16 cellular contexts compared by ENCODE assay signal in the genomic region with DNA sequence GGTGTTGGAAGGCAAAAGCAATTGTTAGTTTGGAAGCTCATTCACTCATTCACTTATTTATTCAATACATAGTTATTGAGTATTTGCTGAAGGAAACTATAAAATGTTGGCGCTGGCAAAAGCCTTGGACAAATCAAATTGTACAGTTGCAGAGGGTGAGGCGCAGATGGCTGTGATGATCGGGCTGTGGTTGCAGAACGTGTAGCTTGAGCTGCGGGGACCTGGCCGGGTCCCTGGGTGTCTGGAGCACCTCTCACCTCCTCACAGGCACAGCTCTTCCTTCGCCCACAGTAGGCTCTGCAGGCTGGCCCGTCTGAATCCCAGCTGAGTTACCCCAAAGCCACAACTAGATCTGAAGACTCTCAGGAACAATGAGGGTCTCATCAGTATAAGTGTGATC.
DNase-seq lines count a peak whose midpoint lies in the region; ATAC-seq and TF ChIP-seq lines count a peak whose summit lies in the region.
"Had no signal": no experiment of that assay in that cellular context is flagged by ENCODE, and none has a peak within 500 bp of the region (broad histone marks: within the 10 kb centered on the region; RNA-seq: fewer than 3 reads in every experiment).

No MANE protein-coding gene starts in this region.

- peaks cover 7% of the 10 kb centered on the region for H3K4me1 ChIP-seq in CD8-positive, alpha-beta memory T cell (ENCODE audit: insufficient read depth, low read length)
- H3K4me1 ChIP-seq in smooth muscle cell (ENCODE audit: low read depth) (peaks cover 12% of the 10 kb centered on the region), prostate gland (replicated peaks) (peaks cover 6% of the 10 kb centered on the region)

- no peak overlapping the region for H3K27ac ChIP-seq in CD8-positive, alpha-beta memory T cell (ENCODE audit: low read depth, low read length)
- H3K27ac ChIP-seq in smooth muscle cell (ENCODE audit: low read depth) (peak overlapping the region; percentile 90), prostate gland (no peak overlapping the region)
- H3K27ac ChIP-seq: C4-2B had no signal

- no peak for DNase-seq in activated CD4-positive, alpha-beta T cell treated with anti-CD3 and anti-CD28 coated beads for 36 hours
- no peak for DNase-seq in activated CD4-positive, alpha-beta T cell treated with anti-CD3 and anti-CD28 coated beads for 1 hour
- DNase-seq in CD8-positive, alpha-beta memory T cell, result no peak
- no peak for DNase-seq in activated T-helper 1 cell treated with anti-CD3 and anti-CD28 coated beads, Interleukin-12 subunit alpha, Interleukin-12 subunit beta, Interleukin-2, Interleukin-4 antibody, amounts not matched to agents 30 ng/mL and 10 ng/mL and 1 ng/mL, durations not matched to agents 14 hours and 24 hours and 36 hours (ENCODE audit: low spot score)
- DNase-seq in smooth muscle cell (lab: John Stamatoyannopoulos, UW; ENCODE audit: unreplicated experiment), result no peak
- DNase-seq in natural killer cell treated with Interleukin-12 subunit alpha and Interleukin-12 subunit beta and Interleukin-15 and Interleukin-18, amount 100 ng/mL, for 72 hours (ENCODE audit: low spot score), result no peak
- DNase-seq in prostate gland (ENCODE audit: low spot score), result no peak
- DNase-seq in NCI-H526 (lab: John Stamatoyannopoulos, UW), result no peak
- DNase-seq: GF-D8; NCI-H1048; NCI-H226; NK-92 treated with Interleukin-12 subunit alpha and Interleukin-12 subunit beta, amount 100 ng/mL, for 24 hours; OCI-M1; RPMI8226 had no signal

- no peaks in the 10 kb centered on the region for H3K36me3 ChIP-seq in CD8-positive, alpha-beta memory T cell (ENCODE audit: insufficient read depth, low read length)
- H3K36me3 ChIP-seq in smooth muscle cell (ENCODE audit: low read depth) (no peaks in the 10 kb centered on the region), prostate gland (no peaks in the 10 kb centered on the region)

- no peak overlapping the region for H3K4me3 ChIP-seq in CD8-positive, alpha-beta memory T cell (ENCODE audit: low read length)
- H3K4me3 ChIP-seq in smooth muscle cell, result no peak overlapping the region
- no peak overlapping the region for H3K4me3 ChIP-seq in prostate gland
- H3K4me3 ChIP-seq: GM23338 had no signal

- TF ChIP-seq CTCF in smooth muscle cell (IDR thresholded peaks at IDR 0.05; ENCODE audit: borderline replicate concordance, insufficient read depth, poor library complexity, severe bottlenecking), result no peak
- no peak for TF ChIP-seq CTCF in prostate gland (IDR thresholded peaks at IDR 0.05)

- 89% methylated on average over 8 of the region's 8 CpGs for WGBS in smooth muscle cell (ENCODE audit: low lambda C conversion rate)
- WGBS in prostate gland, result 75% methylated on average over 8 of the region's 8 CpGs

- CTCF ChIA-PET in activated CD4-positive, alpha-beta T cell treated with anti-CD3 and anti-CD28 coated beads for 36 hours (lab: Charles Lee), result interaction anchor here (0.5 to 3.9 kb wide), 3 partner anchors 13 to 741 kb away, joined by 3 to 20 read pairs (median 4); no protein-coding TSS in a partner anchor
- CTCF ChIA-PET in CD8-positive, alpha-beta memory T cell (lab: Charles Lee), result no interaction called here

- POLR2A ChIA-PET in activated CD4-positive, alpha-beta T cell treated with anti-CD3 and anti-CD28 coated beads for 36 hours (lab: Charles Lee), result interaction anchor here (0.9 to 1.6 kb wide), 3 partner anchors 12 to 85 kb away, joined by 3 to 6 read pairs (median 4); no protein-coding TSS in a partner anchor
- POLR2A ChIA-PET in CD8-positive, alpha-beta memory T cell (lab: Charles Lee), result interaction anchor here (1.0 kb wide), 1 partner anchor 300 kb away, joined by 3 read pairs; the partner anchor contains the start of gene CEP192

- peaks cover 33% of the 10 kb centered on the region for H3F3A ChIP-seq in smooth muscle cell (ENCODE audit: low read depth)

- intact Hi-C loops in activated CD4-positive, alpha-beta T cell treated with anti-CD3 and anti-CD28 coated beads for 36 hours (cut with DNase I, micrococcal nuclease), result loop anchor here (1.0 to 5.0 kb wide), 3 partner anchors 25 to 146 kb away; no protein-coding TSS in a partner anchor
- intact Hi-C loops in activated T-helper 1 cell treated with anti-CD3 and anti-CD28 coated beads, Interleukin-12 subunit alpha, Interleukin-12 subunit beta, Interleukin-2, Interleukin-4 antibody, amounts not matched to agents 30 ng/mL and 10 ng/mL and 1 ng/mL, durations not matched to agents 14 hours and 24 hours and 36 hours (cut with micrococcal nuclease), result loop anchor here (1.0 to 5.0 kb wide), 4 partner anchors 12 to 146 kb away; no protein-coding TSS in a partner anchor
- intact Hi-C loops in prostate gland (cut with DNase I), result loop anchor here (10.0 kb wide), 2 partner anchors 56 to 144 kb away; no protein-coding TSS in a partner anchor

- no peaks in the 10 kb centered on the region for H3K9me3 Mint-ChIP-seq in activated CD4-positive, alpha-beta T cell treated with anti-CD3 and anti-CD28 coated beads for 36 hours (ENCODE audit: low read depth)
- no peaks in the 10 kb centered on the region for H3K9me3 Mint-ChIP-seq in CD8-positive, alpha-beta memory T cell
- H3K9me3 Mint-ChIP-seq in activated T-helper 1 cell treated with anti-CD3 and anti-CD28 coated beads, Interleukin-12 subunit alpha, Interleukin-12 subunit beta, Interleukin-2, Interleukin-4 antibody, amounts not matched to agents 30 ng/mL and 10 ng/mL and 1 ng/mL, durations not matched to agents 14 hours and 24 hours and 36 hours, result no peaks in the 10 kb centered on the region
- no peaks in the 10 kb centered on the region for H3K9me3 Mint-ChIP-seq in natural killer cell treated with Interleukin-12 subunit alpha and Interleukin-12 subunit beta and Interleukin-15 and Interleukin-18, amount 100 ng/mL, for 72 hours
- H3K9me3 Mint-ChIP-seq: GM23338 had no signal

- no peak overlapping the region for H2AFZ ChIP-seq in smooth muscle cell (ENCODE audit: low read depth)
- H2AFZ ChIP-seq: GM23338 had no signal

- H3K9me3 ChIP-seq in CD8-positive, alpha-beta memory T cell (ENCODE audit: low read length), result no peaks in the 10 kb centered on the region
- H3K9me3 ChIP-seq in smooth muscle cell (replicated peaks; ENCODE audit: low read depth) (no peaks in the 10 kb centered on the region), prostate gland (no peaks in the 10 kb centered on the region)

- H3K27me3 Mint-ChIP-seq in activated CD4-positive, alpha-beta T cell treated with anti-CD3 and anti-CD28 coated beads for 36 hours, result no peaks in the 10 kb centered on the region
- peaks cover 5 to 8% of the 10 kb centered on the region in 2 donors for H3K27me3 Mint-ChIP-seq in CD8-positive, alpha-beta memory T cell
- no peaks in the 10 kb centered on the region for H3K27me3 Mint-ChIP-seq in activated T-helper 1 cell treated with anti-CD3 and anti-CD28 coated beads, Interleukin-12 subunit alpha, Interleukin-12 subunit beta, Interleukin-2, Interleukin-4 antibody, amounts not matched to agents 30 ng/mL and 10 ng/mL and 1 ng/mL, durations not matched to agents 14 hours and 24 hours and 36 hours (ENCODE audit: insufficient read depth)
- peaks cover 10 to 14% of the 10 kb centered on the region in 2 donors for H3K27me3 Mint-ChIP-seq in natural killer cell treated with Interleukin-12 subunit alpha and Interleukin-12 subunit beta and Interleukin-15 and Interleukin-18, amount 100 ng/mL, for 72 hours

- TF ChIP-seq POLR2A in prostate gland (IDR thresholded peaks at IDR 0.05), result no peak

- peaks cover 21% of the 10 kb centered on the region for H3K79me2 ChIP-seq in smooth muscle cell (ENCODE audit: low read depth)

- no peaks in the 10 kb centered on the region for H3K27me3 ChIP-seq in CD8-positive, alpha-beta memory T cell (ENCODE audit: insufficient read depth, low read length, poor library complexity, severe bottlenecking)
- H3K27me3 ChIP-seq in smooth muscle cell (ENCODE audit: low read depth), result no peaks in the 10 kb centered on the region
- H3K27me3 ChIP-seq in prostate gland (replicated peaks; ENCODE audit: insufficient read depth), result no peaks in the 10 kb centered on the region

- H4K20me1 ChIP-seq in smooth muscle cell (ENCODE audit: low read depth), result peaks cover 15% of the 10 kb centered on the region

- no peak overlapping the region for H3K9ac ChIP-seq in smooth muscle cell (ENCODE audit: low read depth)

- peaks cover 42% of the 10 kb centered on the region for H3K4me1 Mint-ChIP-seq in activated CD4-positive, alpha-beta T cell treated with anti-CD3 and anti-CD28 coated beads for 36 hours
- peaks cover 18 to 30% (median 25%) of the 10 kb centered on the region in 3 donors for H3K4me1 Mint-ChIP-seq in CD8-positive, alpha-beta memory T cell
- peaks cover 64% of the 10 kb centered on the region for H3K4me1 Mint-ChIP-seq in activated T-helper 1 cell treated with anti-CD3 and anti-CD28 coated beads, Interleukin-12 subunit alpha, Interleukin-12 subunit beta, Interleukin-2, Interleukin-4 antibody, amounts not matched to agents 30 ng/mL and 10 ng/mL and 1 ng/mL, durations not matched to agents 14 hours and 24 hours and 36 hours (ENCODE audit: low read depth)
- H3K4me1 Mint-ChIP-seq in natural killer cell treated with Interleukin-12 subunit alpha and Interleukin-12 subunit beta and Interleukin-15 and Interleukin-18, amount 100 ng/mL, for 72 hours (ENCODE audit: low read depth in 2 of 2), result peaks cover 0 to 5% of the 10 kb centered on the region in 2 donors
- H3K4me1 Mint-ChIP-seq: GM23338 had no signal

- peak overlapping the region; percentile 75 for H3K27ac Mint-ChIP-seq in activated CD4-positive, alpha-beta T cell treated with anti-CD3 and anti-CD28 coated beads for 36 hours
- H3K27ac Mint-ChIP-seq in CD8-positive, alpha-beta memory T cell, result peak overlapping the region in 6 of 8 donors; percentile 15 to 88 (median 51)
- H3K27ac Mint-ChIP-seq in activated T-helper 1 cell treated with anti-CD3 and anti-CD28 coated beads, Interleukin-12 subunit alpha, Interleukin-12 subunit beta, Interleukin-2, Interleukin-4 antibody, amounts not matched to agents 30 ng/mL and 10 ng/mL and 1 ng/mL, durations not matched to agents 14 hours and 24 hours and 36 hours, result peak overlapping the region; percentile 72
- no peak overlapping the region for H3K27ac Mint-ChIP-seq in natural killer cell treated with Interleukin-12 subunit alpha and Interleukin-12 subunit beta and Interleukin-15 and Interleukin-18, amount 100 ng/mL, for 72 hours
- H3K27ac Mint-ChIP-seq: GM23338 had no signal

- no peak overlapping the region for H3K4me3 Mint-ChIP-seq in activated CD4-positive, alpha-beta T cell treated with anti-CD3 and anti-CD28 coated beads for 36 hours
- H3K4me3 Mint-ChIP-seq in CD8-positive, alpha-beta memory T cell, result peak overlapping the region in 2 of 7 donors; percentile 3 to 38
- H3K4me3 Mint-ChIP-seq in activated T-helper 1 cell treated with anti-CD3 and anti-CD28 coated beads, Interleukin-12 subunit alpha, Interleukin-12 subunit beta, Interleukin-2, Interleukin-4 antibody, amounts not matched to agents 30 ng/mL and 10 ng/mL and 1 ng/mL, durations not matched to agents 14 hours and 24 hours and 36 hours, result no peak overlapping the region
- H3K4me3 Mint-ChIP-seq in natural killer cell treated with Interleukin-12 subunit alpha and Interleukin-12 subunit beta and Interleukin-15 and Interleukin-18, amount 100 ng/mL, for 72 hours, result no peak overlapping the region
- H3K4me3 Mint-ChIP-seq: GM23338 had no signal

- H3K4me2 ChIP-seq in smooth muscle cell, result no peak overlapping the region
- H3K4me2 ChIP-seq: GM23338 had no signal

- no peaks in the 10 kb centered on the region for H3K36me3 Mint-ChIP-seq in activated CD4-positive, alpha-beta T cell treated with anti-CD3 and anti-CD28 coated beads for 36 hours (ENCODE audit: low read depth)
- H3K36me3 Mint-ChIP-seq in CD8-positive, alpha-beta memory T cell, result peaks cover 0 to 3% (median 0%) of the 10 kb centered on the region in 3 donors
- H3K36me3 Mint-ChIP-seq in activated T-helper 1 cell treated with anti-CD3 and anti-CD28 coated beads, Interleukin-12 subunit alpha, Interleukin-12 subunit beta, Interleukin-2, Interleukin-4 antibody, amounts not matched to agents 30 ng/mL and 10 ng/mL and 1 ng/mL, durations not matched to agents 14 hours and 24 hours and 36 hours (ENCODE audit: low read depth), result no peaks in the 10 kb centered on the region
- H3K36me3 Mint-ChIP-seq in natural killer cell treated with Interleukin-12 subunit alpha and Interleukin-12 subunit beta and Interleukin-15 and Interleukin-18, amount 100 ng/mL, for 72 hours, result no peaks in the 10 kb centered on the region

- ATAC-seq in activated CD4-positive, alpha-beta T cell treated with anti-CD3 and anti-CD28 coated beads for 36 hours, result no peak
- ATAC-seq in natural killer cell treated with Interleukin-12 subunit alpha and Interleukin-12 subunit beta and Interleukin-15 and Interleukin-18, amount 100 ng/mL, for 72 hours, result no peak
- ATAC-seq: GM23338 had no signal

Comparison
In these comparisons a context has a peak if more than half of its experiments do, and no peak if none do; other contexts are left out.
1. H3K27ac Mint-ChIP-seq: peak in activated CD4-positive, alpha-beta T cell treated with anti-CD3 and anti-CD28 coated beads for 36 hours (single experiment), CD8-positive, alpha-beta memory T cell (6 of 8) and activated T-helper 1 cell treated with anti-CD3 and anti-CD28 coated beads, Interleukin-12 subunit alpha, Interleukin-12 subunit beta, Interleukin-2, Interleukin-4 antibody, amounts not matched to agents 30 ng/mL and 10 ng/mL and 1 ng/mL, durations not matched to agents 14 hours and 24 hours and 36 hours (single experiment); none in natural killer cell treated with Interleukin-12 subunit alpha and Interleukin-12 subunit beta and Interleukin-15 and Interleukin-18, amount 100 ng/mL, for 72 hours (0 of 2).